Comparison of ENCODE assay signal across 8 cellular contexts in genomic region chr6:44257753-44258324, GRCh38. TPM values are rescaled to one million over a fixed set of nuclear protein-coding genes. Genes with fewer than 3 reads are reported as not detected.
DNase-seq lines count a peak whose midpoint lies in the region; ATAC-seq and TF ChIP-seq lines count a peak whose summit lies in the region.

No MANE protein-coding gene starts in this region.

- H3K9me3 ChIP-seq in SK-N-MC (ENCODE audit: low read depth, low read length) (no peaks in the 10 kb centered on the region), right cardiac atrium (ENCODE audit: control insufficient read depth, low read length) (no peaks in the 10 kb centered on the region), stomach (no peaks in the 10 kb centered on the region)

- H3K27ac ChIP-seq in SK-N-MC (no peak overlapping the region), right cardiac atrium (ENCODE audit: low read length) (peak overlapping the region; percentile 65), stomach (peak overlapping the region; percentile 94 to 97 (median 95))

- DNase-seq in SK-N-MC (ENCODE audit: low read depth, low spot score) (no peak), right cardiac atrium (peak in 1 of 3 donors; percentile 64), stomach (no peak), amniotic stem cell (lab: John Stamatoyannopoulos, UW) (no peak), COR-L47 (lab: John Stamatoyannopoulos, UW) (no peak), NCI-H2227 treated with DMSO at 0.1 percent for 48 hours (lab: John Stamatoyannopoulos, UW) (no peak)

- no peak for TF ChIP-seq POLR2A in stomach (IDR thresholded peaks at IDR 0.05)

- intact Hi-C loops in right cardiac atrium (cut with DNase I) (no loop called here), stomach (cut with DNase I; ENCODE audit: low total_unique reads) (no loop called here)

- TF ChIP-seq CTCF in stomach (IDR thresholded peaks at IDR 0.05) = peak in 4 of 7 experiments; percentile 4 to 15 (median 9)

- H3K36me3 ChIP-seq in SK-N-MC (ENCODE audit: insufficient read depth, low read length) = peaks cover 24% of the 10 kb centered on the region
- peaks cover 43 to 70% (median 54%) of the 10 kb centered on the region in 4 donors for H3K36me3 ChIP-seq in stomach

- peak overlapping the region; percentile 76 for H3K9ac ChIP-seq in SK-N-MC (ENCODE audit: insufficient read length)

- no peak for TF ChIP-seq EP300 in stomach (IDR thresholded peaks at IDR 0.05)

- ATAC-seq in GM18502 (IDR thresholded peaks at IDR 0.05; ENCODE audit: poor library complexity, unreplicated experiment) (peak; percentile 13), HG02623 (IDR thresholded peaks at IDR 0.05; ENCODE audit: unreplicated experiment) (peak; percentile 7), right cardiac atrium (no peak)

- H3K27me3 ChIP-seq in right cardiac atrium (ENCODE audit: control insufficient read depth, insufficient read depth) (no peaks in the 10 kb centered on the region), stomach (no peaks in the 10 kb centered on the region)

- H3K4me3 ChIP-seq in SK-N-MC (peak overlapping the region; percentile 92), right cardiac atrium (ENCODE audit: low read length) (peak overlapping the region; percentile 71), stomach (peak overlapping the region; percentile 82 to 96 (median 92))

- peaks cover 7% of the 10 kb centered on the region for H3K4me1 ChIP-seq in right cardiac atrium (ENCODE audit: control insufficient read depth, insufficient read depth, low read length)
- peaks cover 38 to 65% (median 56%) of the 10 kb centered on the region in 4 donors for H3K4me1 ChIP-seq in stomach

- WGBS in right cardiac atrium = 26% methylated on average over 15 of the region's 15 CpGs
- 25 to 31% (median 28%) methylated on average over 14 to 15 of the region's 15 CpGs for WGBS in stomach, 5 donors

RNA-seq across cellular contexts. Expression of gene SLC35B2, which starts 0.5 kb away (rescaled TPM):
- 10 to 100 TPM; 21.0 to 25.2 (median 23.0) TPM for total RNA-seq in right cardiac atrium
- polyA plus RNA-seq in right cardiac atrium = 15.8 TPM
- total RNA-seq in stomach = 10 to 100 TPM in 4 of 5 donors, 1 to 10 TPM in 1; 1.4 to 60.1 (median 27.0) TPM
- polyA plus RNA-seq in stomach = 10 to 100 TPM in 2 of 3 donors, 1 to 10 TPM in 1; 7.3 to 17.2 (median 16.6) TPM

RNA-seq across cellular contexts. Expression of gene NFKBIE, which starts 7.5 kb away (rescaled TPM):
- total RNA-seq in right cardiac atrium = 1 to 10 TPM; 3.7 to 5.5 (median 4.3) TPM
- 2.6 TPM for polyA plus RNA-seq in right cardiac atrium
- total RNA-seq in stomach = 10 to 100 TPM in 1 of 5 donors, 1 to 10 TPM in 1, under 1 TPM in 1, not detected in 2; 0.89 to 23.5 (median 3.5) TPM
- 10 to 100 TPM in 2 of 3 donors, 1 to 10 TPM in 1; 9.9 to 14.2 (median 10.6) TPM for polyA plus RNA-seq in stomach

RNA-seq across cellular contexts. Expression of gene HSP90AB1, which starts 10.9 kb away (rescaled TPM):
- total RNA-seq in right cardiac atrium (100 to 1,000 TPM; 677 to 993 (median 871) TPM), stomach (100 to 1,000 TPM; 168 to 414 (median 370) TPM)
- polyA plus RNA-seq in right cardiac atrium (586 TPM), stomach (100 to 1,000 TPM; 267 to 549 (median 348) TPM)

RNA-seq across cellular contexts. Expression of gene TMEM151B, which starts 12.4 kb away (rescaled TPM):
- total RNA-seq in right cardiac atrium (1 to 10 TPM in 1 of 4 donors, under 1 TPM in 1, not detected in 2; 0.26 to 1.1 TPM), stomach (under 1 TPM in 2 of 5 donors, not detected in 3; 0.18 to 0.29 TPM)
- polyA plus RNA-seq in right cardiac atrium (0.88 TPM), stomach (under 1 TPM in 2 of 3 donors, not detected in 1; 0.12 to 0.28 TPM)

RNA-seq across cellular contexts. Expression of gene SLC29A1, which starts 34.4 kb away (rescaled TPM):
- total RNA-seq in right cardiac atrium = 100 to 1,000 TPM; 129 to 177 (median 144) TPM
- polyA plus RNA-seq in right cardiac atrium = 63.2 TPM
- 100 to 1,000 TPM in 2 of 5 donors, 10 to 100 TPM in 3; 26.4 to 217 (median 77.4) TPM for total RNA-seq in stomach
- polyA plus RNA-seq in stomach = 10 to 100 TPM; 22.6 to 33.5 (median 29.0) TPM

Comparison
In these comparisons a context has a peak if more than half of its experiments do, and no peak if none do; other contexts are left out.
1. ATAC-seq: peak in GM18502 (single experiment) and HG02623 (single experiment); none in right cardiac atrium (0 of 2).
2. Peak in every context shown above with its lines, with median percentiles within 50 percentile points of each other: H3K4me3 ChIP-seq.